ENCODE assay signal across 2 cellular contexts in genomic region chr3:10155123-10155472, GRCh38.
TF ChIP-seq lines count a peak whose summit lies in the region.

No MANE protein-coding gene starts in this region.

TF ChIP-seq in WTC11, 78 proteins besides CTCF, POLR2A, EP300 and RAD21:
- TF ChIP-seq FOXP1 (CRISPR knock-in tag; IDR thresholded peaks at IDR 0.05; ENCODE audit: borderline replicate concordance) (no peak), ZNF671 (CRISPR knock-in tag; IDR thresholded peaks at IDR 0.05) (no peak), USF1 (CRISPR knock-in tag; IDR thresholded peaks at IDR 0.05) (no peak)

TF ChIP-seq in GM23338, 12 proteins besides CTCF, POLR2A, EP300 and RAD21:
- no peak for TF ChIP-seq NANOG (IDR thresholded peaks at IDR 0.05; ENCODE audit: borderline replicate concordance)
